17 cellular contexts compared by ENCODE assay signal in genomic region chr2:9108210-9108967, GRCh38.
DNase-seq lines count a peak whose midpoint lies in the region; TF ChIP-seq lines count a peak whose summit lies in the region.
"Had no signal": no experiment of that assay in that cellular context is flagged by ENCODE, and none has a peak within 500 bp of the region (broad histone marks: within the 10 kb centered on the region; RNA-seq: fewer than 3 reads in every experiment).

No MANE protein-coding gene starts in this region.

- no peak for TF ChIP-seq EP300 in stomach (IDR thresholded peaks at IDR 0.05)

- H3K9me3 ChIP-seq in stomach, result no peaks in the 10 kb centered on the region
- H3K9me3 ChIP-seq: gastroesophageal sphincter, tibial artery had no signal

- POLR2A ChIA-PET in RWPE1 (lab: Yijun Ruan, JAX; ENCODE audit: low non-redundant PET), result interaction anchor here (1.4 kb wide), 1 partner anchor 105 kb away, joined by 4 read pairs; the partner anchor contains the start of gene MBOAT2

- DNase-seq in NCI-H1092 treated with DMSO at 0.1 percent for 48 hours (lab: John Stamatoyannopoulos, UW) (peak; percentile 16), NCI-H1092 (lab: John Stamatoyannopoulos, UW) (no peak), RWPE1 (ENCODE audit: low spot score) (no peak), kidney epithelial cell (ENCODE audit: low read depth) (peak; percentile 23), stomach (no peak), GM10266 (ENCODE audit: extremely low spot score) (no peak), middle frontal gyrus (ENCODE audit: extremely low spot score, low spot score) (no peak), NCI-H187 treated with DMSO at 0.1 percent for 48 hours (lab: John Stamatoyannopoulos, UW) (no peak)
- DNase-seq: effector memory CD8-positive, alpha-beta T cell; left cardiac atrium; nucleus accumbens; OCI-M1; stimulated activated CD4-positive, alpha-beta T cell treated with anti-CD3 and anti-CD28 coated beads, Interleukin-12 subunit alpha, Interleukin-12 subunit beta, amount 100 ng/mL, for 4 hours; T-helper 1 cell; tibial artery had no signal

- WGBS in stomach, 5 donors, result 77 to 84% (median 80%) methylated on average over 6 to 11 of the region's 11 CpGs

- peaks cover 16 to 42% (median 31%) of the 10 kb centered on the region in 4 donors for H3K4me1 ChIP-seq in stomach

- peak overlapping the region; percentile 82 for H3K27ac ChIP-seq in RWPE1
- H3K27ac ChIP-seq in stomach, result peak overlapping the region in 4 of 5 donors; percentile 21 to 75 (median 61)
- H3K27ac ChIP-seq: gastroesophageal sphincter, tibial artery had no signal

- TF ChIP-seq CTCF in RWPE1 (conservative IDR thresholded peaks at IDR 0.05; ENCODE audit: low read depth), result no peak
- TF ChIP-seq CTCF in kidney epithelial cell (IDR thresholded peaks at IDR 0.05; ENCODE audit: insufficient read depth, low read length, poor library complexity, severe bottlenecking), result no peak
- TF ChIP-seq CTCF in stomach (IDR thresholded peaks at IDR 0.05), result no peak
- TF ChIP-seq CTCF in GM10266 (IDR thresholded peaks at IDR 0.05; ENCODE audit: control insufficient read depth, insufficient read depth, low read depth, missing control alignments), result no peak

- intact Hi-C loops in stomach (cut with DNase I; ENCODE audit: low total_unique reads), result no loop called here

- no peak overlapping the region for H3K4me3 ChIP-seq in kidney epithelial cell (ENCODE audit: low read depth, low read length)
- H3K4me3 ChIP-seq in stomach, result no peak overlapping the region
- H3K4me3 ChIP-seq: gastroesophageal sphincter, K562, tibial artery had no signal

- no peak for TF ChIP-seq POLR2A in stomach (IDR thresholded peaks at IDR 0.05)

- CTCF ChIA-PET in RWPE1 (lab: Yijun Ruan, JAX), result no interaction called here

- H3K27me3 ChIP-seq in kidney epithelial cell (ENCODE audit: control insufficient read depth, insufficient read depth, low read length) (no peaks in the 10 kb centered on the region), stomach (no peaks in the 10 kb centered on the region)
- H3K27me3 ChIP-seq: gastroesophageal sphincter, tibial artery had no signal

- H3K36me3 ChIP-seq in kidney epithelial cell (ENCODE audit: control insufficient read depth, insufficient read depth, low read length) (no peaks in the 10 kb centered on the region), stomach (no peaks in the 10 kb centered on the region)
- H3K36me3 ChIP-seq: gastroesophageal sphincter, tibial artery had no signal

Comparison
In these comparisons a context has a peak if more than half of its experiments do, and no peak if none do; other contexts are left out.
1. DNase-seq: peak in NCI-H1092 treated with DMSO at 0.1 percent for 48 hours (single experiment) and kidney epithelial cell (single experiment); none in NCI-H1092 (single experiment), RWPE1 (single experiment), stomach (single experiment), GM10266 (single experiment), middle frontal gyrus (single experiment) and NCI-H187 treated with DMSO at 0.1 percent for 48 hours (single experiment).